In genomic region chr5:139691275-139691629, GRCh38 we compare ENCODE assay signal across 20 cellular contexts. TPM values are rescaled to one million over a fixed set of nuclear protein-coding genes. Genes with fewer than 3 reads are reported as not detected.
A peak's percentile ranks its signal among the peaks of the same experiment; 100 is the strongest.
DNase-seq lines count a peak whose midpoint lies in the region; ATAC-seq, FAIRE-seq and TF ChIP-seq lines count a peak whose summit lies in the region.
"Had no signal": no experiment of that assay in that cellular context is flagged by ENCODE, and none has a peak within 500 bp of the region (broad histone marks: within the 10 kb centered on the region; RNA-seq: fewer than 3 reads in every experiment).

No MANE protein-coding gene starts in this region.

- intact Hi-C loops in HepG2 (cut with micrococcal nuclease; ENCODE audit: unreplicated experiment) = loop anchor here (2.0 to 5.0 kb wide), 2 partner anchors 20 to 76 kb away; no protein-coding TSS in a partner anchor
- intact Hi-C loops in right lobe of liver (cut with DNase I) = loop anchor here (10.0 kb wide), 2 partner anchors 64 to 74 kb away; no protein-coding TSS in a partner anchor
- intact Hi-C loops in activated T-helper 2 cell treated with anti-CD3 and anti-CD28 coated beads, Interferon-gamma antibody, Interleukin-2, Interleukin-4, amounts not matched to agents 10 μg/mL and 5 μg/mL and 100 μg/mL, durations not matched to agents 14 hours and 24 hours and 36 hours (cut with micrococcal nuclease) = loop anchor here (2.0 to 10.0 kb wide), 2 partner anchors 56 to 116 kb away; no protein-coding TSS in a partner anchor

- DNase-seq in HepG2 (ENCODE audit: low spot score) (no peak), right lobe of liver (no peak), immature natural killer cell (no peak), progenitor cell of endocrine pancreas (ENCODE audit: low spot score, unreplicated experiment) (no peak), T1000 (lab: John Stamatoyannopoulos, UW) (no peak), midbrain (lab: John Stamatoyannopoulos, UW) (no peak), BE2C (no peak)
- DNase-seq in activated T-helper 2 cell treated with anti-CD3 and anti-CD28 coated beads, Interferon-gamma antibody, Interleukin-2, Interleukin-4, amounts not matched to agents 10 μg/mL and 5 μg/mL and 100 μg/mL, durations not matched to agents 14 hours and 24 hours and 36 hours (ENCODE audit: low spot score) = no peak
- DNase-seq: activated naive CD8-positive, alpha-beta T cell treated with anti-CD3 and anti-CD28 coated beads for 36 hours; heart left ventricle; left lung; NCI-H774; ovary; stimulated activated naive CD4-positive, alpha-beta T cell; transverse colon had no signal

- TF ChIP-seq RAD21 in HepG2 (CRISPR knock-in tag; IDR thresholded peaks at IDR 0.05) = no peak

- TF ChIP-seq EP300 in HepG2 (IDR thresholded peaks at IDR 0.05; ENCODE audit: low read depth in 2 of 2, low read length in 2 of 2) (no peak), HepG2 (CRISPR knock-in tag; IDR thresholded peaks at IDR 0.05; ENCODE audit: borderline replicate concordance) (no peak)

- H3K4me3 ChIP-seq in HepG2 (replicated peaks in 1 of 3; ENCODE audit: insufficient read depth in 1 of 3, low read depth in 2 of 3, low read length in 3 of 3) = no peak overlapping the region
- no peak overlapping the region for H3K4me3 ChIP-seq in right lobe of liver
- H3K4me3 ChIP-seq in BE2C (ENCODE audit: low read depth, low read length) = no peak overlapping the region
- H3K4me3 ChIP-seq: BLaER1, coronary artery, heart left ventricle, left lung, ovary, transverse colon had no signal

- no peaks in the 10 kb centered on the region for H4K20me1 ChIP-seq in HepG2 (ENCODE audit: insufficient read depth, low read length)

- H3K4me1 ChIP-seq in HepG2 (ENCODE audit: insufficient read depth, low read length) (peaks cover 82% of the 10 kb centered on the region), right lobe of liver (peaks cover 0 to 34% (median 17%) of the 10 kb centered on the region in 4 donors), BE2C (peaks cover 38% of the 10 kb centered on the region)

- no peak overlapping the region for H3K9ac ChIP-seq in HepG2 (ENCODE audit: insufficient read depth, low read depth, low read length)

- H3K27ac ChIP-seq in HepG2 (ENCODE audit: extremely low read length, insufficient read depth, low read length) = no peak overlapping the region
- H3K27ac ChIP-seq in right lobe of liver = no peak overlapping the region
- H3K27ac ChIP-seq: left lung, ovary, transverse colon had no signal

- H3K36me3 ChIP-seq in HepG2 (replicated peaks in 1 of 2; ENCODE audit: control insufficient read depth in 1 of 2, insufficient read depth in 2 of 2, low read length in 2 of 2) (no peaks in the 10 kb centered on the region), right lobe of liver (no peaks in the 10 kb centered on the region), BE2C (peaks cover 2% of the 10 kb centered on the region)
- H3K36me3 ChIP-seq: BLaER1, heart left ventricle, left lung, ovary, transverse colon had no signal

- H3K9me3 Mint-ChIP-seq in immature natural killer cell (no peaks in the 10 kb centered on the region), progenitor cell of endocrine pancreas (ENCODE audit: low read depth) (no peaks in the 10 kb centered on the region)
- H3K9me3 Mint-ChIP-seq in activated T-helper 2 cell treated with anti-CD3 and anti-CD28 coated beads, Interferon-gamma antibody, Interleukin-2, Interleukin-4, amounts not matched to agents 10 μg/mL and 5 μg/mL and 100 μg/mL, durations not matched to agents 14 hours and 24 hours and 36 hours = no peaks in the 10 kb centered on the region
- H3K9me3 Mint-ChIP-seq: activated naive CD8-positive, alpha-beta T cell treated with anti-CD3 and anti-CD28 coated beads for 36 hours; activated T-helper 1 cell treated with anti-CD3 and anti-CD28 coated beads, Interleukin-12 subunit alpha, Interleukin-12 subunit beta, Interleukin-2, Interleukin-4 antibody, amounts not matched to agents 30 ng/mL and 10 ng/mL and 1 ng/mL, durations not matched to agents 14 hours and 24 hours and 36 hours had no signal

- no peaks in the 10 kb centered on the region for H3K27me3 ChIP-seq in HepG2 (ENCODE audit: control insufficient read depth in 1 of 2, insufficient read depth in 2 of 2, low read length in 2 of 2)
- H3K27me3 ChIP-seq in right lobe of liver = no peaks in the 10 kb centered on the region
- no peaks in the 10 kb centered on the region for H3K27me3 ChIP-seq in BE2C
- H3K27me3 ChIP-seq: BLaER1, heart left ventricle, ovary had no signal

- no TSS peak for BruUV-seq in HepG2 (replicated peaks; lab: Mats Ljungman, UMichigan)

- H3K79me2 ChIP-seq in HepG2 (ENCODE audit: insufficient read depth, low read length) = no peaks in the 10 kb centered on the region

- FAIRE-seq in HepG2 (lab: Jason Lieb, UNC) = no peak
- FAIRE-seq: G401.6 had no signal

- CTCF ChIA-PET in HepG2 (lab: Yijun Ruan, JAX; ENCODE audit: low intra/inter-chr PET ratio, low total read pairs) = no interaction called here

- no peak for TF ChIP-seq POLR2A in HepG2 (IDR thresholded peaks at IDR 0.05; ENCODE audit: insufficient read depth in 1 of 2, low read depth in 2 of 2, low read length in 2 of 2)
- no peak for TF ChIP-seq POLR2A in right lobe of liver (IDR thresholded peaks at IDR 0.05)

- WGBS in HepG2 (ENCODE audit: low lambda C conversion rate) = 67% methylated on average over 1 of the region's 1 CpG
- WGBS in right lobe of liver (ENCODE audit: insufficient coverage, low coverage, low lambda C conversion rate, missing lambda C conversion rate) = 100% methylated on average over 1 of the region's 1 CpG

- H3K27me3 Mint-ChIP-seq in immature natural killer cell (ENCODE audit: low read depth in 3 of 3) (peaks cover 2 to 8% (median 6%) of the 10 kb centered on the region in 3 donors), progenitor cell of endocrine pancreas (no peaks in the 10 kb centered on the region)
- H3K27me3 Mint-ChIP-seq in activated T-helper 2 cell treated with anti-CD3 and anti-CD28 coated beads, Interferon-gamma antibody, Interleukin-2, Interleukin-4, amounts not matched to agents 10 μg/mL and 5 μg/mL and 100 μg/mL, durations not matched to agents 14 hours and 24 hours and 36 hours (ENCODE audit: low read depth) = peaks cover 15% of the 10 kb centered on the region
- H3K27me3 Mint-ChIP-seq: activated naive CD8-positive, alpha-beta T cell treated with anti-CD3 and anti-CD28 coated beads for 36 hours had no signal

- H3K4me1 Mint-ChIP-seq in immature natural killer cell = peaks cover 37 to 50% of the 10 kb centered on the region in 2 donors
- H3K4me1 Mint-ChIP-seq in progenitor cell of endocrine pancreas (ENCODE audit: low read depth) = peaks cover 32% of the 10 kb centered on the region
- peaks cover 2% of the 10 kb centered on the region for H3K4me1 Mint-ChIP-seq in activated T-helper 2 cell treated with anti-CD3 and anti-CD28 coated beads, Interferon-gamma antibody, Interleukin-2, Interleukin-4, amounts not matched to agents 10 μg/mL and 5 μg/mL and 100 μg/mL, durations not matched to agents 14 hours and 24 hours and 36 hours (ENCODE audit: low read depth)
- H3K4me1 Mint-ChIP-seq: activated naive CD8-positive, alpha-beta T cell treated with anti-CD3 and anti-CD28 coated beads for 36 hours had no signal

- H3K36me3 Mint-ChIP-seq in immature natural killer cell (no peaks in the 10 kb centered on the region), progenitor cell of endocrine pancreas (ENCODE audit: insufficient read depth) (peaks cover 4% of the 10 kb centered on the region)
- no peaks in the 10 kb centered on the region for H3K36me3 Mint-ChIP-seq in activated T-helper 2 cell treated with anti-CD3 and anti-CD28 coated beads, Interferon-gamma antibody, Interleukin-2, Interleukin-4, amounts not matched to agents 10 μg/mL and 5 μg/mL and 100 μg/mL, durations not matched to agents 14 hours and 24 hours and 36 hours (ENCODE audit: low read depth)
- H3K36me3 Mint-ChIP-seq: activated naive CD8-positive, alpha-beta T cell treated with anti-CD3 and anti-CD28 coated beads for 36 hours had no signal

- ATAC-seq in HepG2 = no peak
- no peak for ATAC-seq in right lobe of liver
- ATAC-seq: left lung, Right ventricle myocardium inferior had no signal

- H2AFZ ChIP-seq in HepG2 (ENCODE audit: low read length) = no peak overlapping the region

- no peak overlapping the region for H3K4me2 ChIP-seq in HepG2 (ENCODE audit: low read depth, low read length)

- in situ Hi-C loops in HepG2 (cut with HindIII; ENCODE audit: extremely low pct_ligation_motif_present, low pct_unique_long_range_greater_than_20kb) = no loop called here

- H3K27ac Mint-ChIP-seq in immature natural killer cell (peak overlapping the region; percentile 9 to 69 (median 48)), progenitor cell of endocrine pancreas (peak overlapping the region; percentile 29)
- no peak overlapping the region for H3K27ac Mint-ChIP-seq in activated T-helper 2 cell treated with anti-CD3 and anti-CD28 coated beads, Interferon-gamma antibody, Interleukin-2, Interleukin-4, amounts not matched to agents 10 μg/mL and 5 μg/mL and 100 μg/mL, durations not matched to agents 14 hours and 24 hours and 36 hours
- H3K27ac Mint-ChIP-seq: activated naive CD8-positive, alpha-beta T cell treated with anti-CD3 and anti-CD28 coated beads for 36 hours; activated T-helper 1 cell treated with anti-CD3 and anti-CD28 coated beads, Interleukin-12 subunit alpha, Interleukin-12 subunit beta, Interleukin-2, Interleukin-4 antibody, amounts not matched to agents 30 ng/mL and 10 ng/mL and 1 ng/mL, durations not matched to agents 14 hours and 24 hours and 36 hours had no signal

- H3K9me3 ChIP-seq in HepG2 (ENCODE audit: low read length) = no peaks in the 10 kb centered on the region
- H3K9me3 ChIP-seq in right lobe of liver = no peaks in the 10 kb centered on the region
- no peaks in the 10 kb centered on the region; the same call in 1 of the 2 replicates for H3K9me3 ChIP-seq in BE2C
- H3K9me3 ChIP-seq: BLaER1, heart left ventricle, left lung, ovary, transverse colon had no signal

- POLR2A ChIA-PET in HepG2 (lab: Yijun Ruan, JAX) = interaction anchor here (1.0 to 1.6 kb wide), 3 partner anchors 43 to 54 kb away, joined by 3 to 5 read pairs (median 4); partner anchors contain the start of gene CXXC5

- no peak overlapping the region for H3K4me3 Mint-ChIP-seq in immature natural killer cell
- no peak overlapping the region for H3K4me3 Mint-ChIP-seq in progenitor cell of endocrine pancreas (ENCODE audit: low read depth)
- H3K4me3 Mint-ChIP-seq in activated T-helper 2 cell treated with anti-CD3 and anti-CD28 coated beads, Interferon-gamma antibody, Interleukin-2, Interleukin-4, amounts not matched to agents 10 μg/mL and 5 μg/mL and 100 μg/mL, durations not matched to agents 14 hours and 24 hours and 36 hours (ENCODE audit: low read depth) = no peak overlapping the region
- H3K4me3 Mint-ChIP-seq: activated naive CD8-positive, alpha-beta T cell treated with anti-CD3 and anti-CD28 coated beads for 36 hours; activated T-helper 1 cell treated with anti-CD3 and anti-CD28 coated beads, Interleukin-12 subunit alpha, Interleukin-12 subunit beta, Interleukin-2, Interleukin-4 antibody, amounts not matched to agents 30 ng/mL and 10 ng/mL and 1 ng/mL, durations not matched to agents 14 hours and 24 hours and 36 hours had no signal

- TF ChIP-seq CTCF in HepG2 (CRISPR knock-in tag; IDR thresholded peaks at IDR 0.05) (no peak), right lobe of liver (IDR thresholded peaks at IDR 0.05) (no peak), progenitor cell of endocrine pancreas (IDR thresholded peaks at IDR 0.05; ENCODE audit: unreplicated experiment) (no peak), BE2C (IDR thresholded peaks at IDR 0.05; ENCODE audit: low read depth, low read length) (no peak)

RNA-seq across cellular contexts. Expression of gene CXXC5, which starts 43.1 kb away (rescaled TPM):
- total RNA-seq in HepG2 (2016; rRNA removed; fragmentation: Illumina TruSeq; extraction: Trizol) = 30.7 and 33.0 TPM in 2 replicates
- total RNA-seq in HepG2 (2016; cell fraction: cytosol; rRNA removed; fragmentation: Illumina TruSeq; extraction: Trizol; ENCODE audit: low read depth) = 7.4 and 8.6 TPM in 2 replicates
- total RNA-seq in HepG2 (2016; cell fraction: insoluble cytoplasmic fraction; rRNA removed; fragmentation: Illumina TruSeq; extraction: Trizol) = 30.5 and 33.5 TPM in 2 replicates
- total RNA-seq in HepG2 (2016; cell fraction: membrane; rRNA removed; fragmentation: Illumina TruSeq; extraction: Trizol) = 32.7 and 37.9 TPM in 2 replicates
- total RNA-seq in HepG2 (2016; cell fraction: nucleus; rRNA removed; fragmentation: Illumina TruSeq; extraction: Trizol) = 17.6 and 21.1 TPM in 2 replicates
- polyA plus RNA-seq in HepG2 (2011; rRNA removed) = 27.9 and 32.3 TPM in 2 replicates
- polyA plus RNA-seq in HepG2 (2011; cell fraction: cytosol; rRNA removed) = 20.7 and 35.7 TPM in 2 replicates
- polyA plus RNA-seq in HepG2 (2011; cell fraction: nucleus; rRNA removed) = 20.0 and 30.1 TPM in 2 replicates
- polyA plus RNA-seq in HepG2 (2012) = 21.9 and 26.2 TPM in 2 replicates
- polyA plus RNA-seq in HepG2 (2016; cell fraction: cytosol; fragmentation: Illumina TruSeq; extraction: Trizol; ENCODE audit: low read depth) = 7.7 and 8.6 TPM in 2 replicates
- 46.9 and 51.9 TPM in 2 replicates for polyA plus RNA-seq in HepG2 (2016; cell fraction: insoluble cytoplasmic fraction; fragmentation: Illumina TruSeq; extraction: Trizol; ENCODE audit: low read depth)
- 30.1 and 31.3 TPM in 2 replicates for polyA plus RNA-seq in HepG2 (2016; cell fraction: membrane; fragmentation: Illumina TruSeq; extraction: Trizol; ENCODE audit: low read depth)
- 39.0 and 44.0 TPM in 2 replicates for polyA plus RNA-seq in HepG2 (2016; cell fraction: nucleus; fragmentation: Illumina TruSeq; extraction: Trizol; ENCODE audit: insufficient read depth, low read depth)
- 13.2 and 63.5 TPM in 2 replicates for polyA minus RNA-seq in HepG2 (2011; rRNA and poly(A)+ RNA removed; ENCODE audit: low replicate concordance)
- polyA minus RNA-seq in HepG2 (2011; cell fraction: cytosol; rRNA and poly(A)+ RNA removed) = 26.9 and 37.6 TPM in 2 replicates
- polyA minus RNA-seq in HepG2 (2011; cell fraction: nucleus; rRNA and poly(A)+ RNA removed) = 18.7 and 20.6 TPM in 2 replicates
- 10 to 100 TPM; 44.5 to 84.9 (median 66.4) TPM for total RNA-seq in right lobe of liver
- 100 to 1,000 TPM; 339 to 410 (median 385) TPM for polyA plus RNA-seq in immature natural killer cell
- total RNA-seq in progenitor cell of endocrine pancreas = 79.1 and 88.2 TPM in 2 replicates
- total RNA-seq in activated T-helper 2 cell treated with anti-CD3 and anti-CD28 coated beads, Interferon-gamma antibody, Interleukin-2, Interleukin-4, amounts not matched to agents 10 μg/mL and 5 μg/mL and 100 μg/mL, durations not matched to agents 14 hours and 24 hours and 36 hours = 1.3 and 2.9 TPM in 2 replicates
- polyA plus RNA-seq in BE2C (2012; ENCODE audit: insufficient read depth, insufficient read length, low read depth) = 263 TPM
